In genomic region chr1:114729782-114730181, GRCh38 we compare ENCODE assay signal across 20 cellular contexts. TPM values are rescaled to one million over a fixed set of nuclear protein-coding genes. Genes with fewer than 3 reads are reported as not detected.
DNase-seq lines count a peak whose midpoint lies in the region; ATAC-seq and TF ChIP-seq lines count a peak whose summit lies in the region.
"Had no signal": no experiment of that assay in that cellular context is flagged by ENCODE, and none has a peak within 500 bp of the region (broad histone marks: within the 10 kb centered on the region; RNA-seq: fewer than 3 reads in every experiment).

No MANE protein-coding gene starts in this region.

- peaks cover 100% of the 10 kb centered on the region for H3K36me3 Mint-ChIP-seq in activated T-helper 17 cell treated with anti-CD3 and anti-CD28 coated beads, Interleukin-2, amount 50 U/mL, for 72 hours (ENCODE audit: low read depth)
- peaks cover 94% of the 10 kb centered on the region for H3K36me3 Mint-ChIP-seq in WTC11
- H3K36me3 Mint-ChIP-seq in glutamatergic neuron (ENCODE audit: unreplicated experiment): no peaks in the 10 kb centered on the region

- no peak overlapping the region for H3K4me3 Mint-ChIP-seq in activated T-helper 17 cell treated with anti-CD3 and anti-CD28 coated beads, Interleukin-2, amount 50 U/mL, for 72 hours
- H3K4me3 Mint-ChIP-seq in WTC11 (no peak overlapping the region), glutamatergic neuron (ENCODE audit: unreplicated experiment) (no peak overlapping the region)
- H3K4me3 Mint-ChIP-seq: CD14-positive monocyte, IgD-negative memory B cell had no signal

- intact Hi-C loops in A673 (cut with micrococcal nuclease; ENCODE audit: unreplicated experiment): no loop called here

- H3K4me1 Mint-ChIP-seq in activated T-helper 17 cell treated with anti-CD3 and anti-CD28 coated beads, Interleukin-2, amount 50 U/mL, for 72 hours: peaks cover 7% of the 10 kb centered on the region
- H3K4me1 Mint-ChIP-seq in WTC11: no peaks in the 10 kb centered on the region
- no peaks in the 10 kb centered on the region for H3K4me1 Mint-ChIP-seq in glutamatergic neuron (ENCODE audit: low read depth, unreplicated experiment)
- H3K4me1 Mint-ChIP-seq: CD14-positive monocyte had no signal

- TF ChIP-seq CTCF in A673 (conservative IDR thresholded peaks at IDR 0.05; ENCODE audit: low read depth, low read length) (no peak), WTC11 (IDR thresholded peaks at IDR 0.05) (no peak), glutamatergic neuron (IDR thresholded peaks at IDR 0.05; ENCODE audit: partially characterized antibody, unreplicated experiment) (no peak)

- CTCF ChIA-PET in A673 (lab: Charles Lee): no interaction called here
- CTCF ChIA-PET in WTC11 (lab: Charles Lee): no interaction called here

- POLR2A ChIA-PET in A673 (lab: Charles Lee; ENCODE audit: low non-redundant PET): no interaction called here
- POLR2A ChIA-PET in WTC11 (lab: Charles Lee): no interaction called here

- no peaks in the 10 kb centered on the region for H3K27me3 ChIP-seq in A673 (replicated peaks; ENCODE audit: insufficient read depth, low read depth, low read length, poor library complexity)
- H3K27me3 ChIP-seq: SJCRH30 had no signal

- no peaks in the 10 kb centered on the region for H3K9me3 ChIP-seq in A673 (ENCODE audit: low read depth, low read length, poor library complexity, severe bottlenecking)
- H3K9me3 ChIP-seq: SJCRH30 had no signal

- no peak for ATAC-seq in activated T-helper 17 cell treated with anti-CD3 and anti-CD28 coated beads, Interleukin-2, amount 50 U/mL, for 72 hours (replicated peaks)
- ATAC-seq in WTC11 (no peak), HG02884 (IDR thresholded peaks at IDR 0.05; ENCODE audit: unreplicated experiment) (no peak)

- DNase-seq in A673 (ENCODE audit: low spot score): no peak
- peak; percentile 6 for DNase-seq in Ammon's horn (ENCODE audit: low spot score)
- peak; percentile 23 for DNase-seq in medulla oblongata (ENCODE audit: extremely low spot score)
- no peak for DNase-seq in WTC11 (ENCODE audit: low spot score)
- no peak for DNase-seq in glutamatergic neuron
- DNase-seq: AML-193, GDM1, Karpas-422, NCI-H1048, NCI-H146, NCI-H2029 treated with DMSO at 0.1 percent for 48 hours, NCI-H2171, NCI-H526, SJCRH30 had no signal

- H3K27ac Mint-ChIP-seq in activated T-helper 17 cell treated with anti-CD3 and anti-CD28 coated beads, Interleukin-2, amount 50 U/mL, for 72 hours: peak overlapping the region; percentile 46
- H3K27ac Mint-ChIP-seq in WTC11 (no peak overlapping the region), glutamatergic neuron (ENCODE audit: unreplicated experiment) (no peak overlapping the region)

- TSS peak; percentile 3 for BruUV-seq in A673 (replicated peaks; lab: Mats Ljungman, UMichigan)

- peaks cover 98% of the 10 kb centered on the region for H3K36me3 ChIP-seq in A673 (ENCODE audit: insufficient read depth, low read length, poor library complexity, severe bottlenecking)

- no peak overlapping the region for H3K4me3 ChIP-seq in A673 (ENCODE audit: low read depth, low read length, poor library complexity, severe bottlenecking)
- H3K4me3 ChIP-seq: SJCRH30 had no signal

- no peak overlapping the region for H3K27ac ChIP-seq in A673 (ENCODE audit: low read depth, low read length, poor library complexity, severe bottlenecking)
- H3K27ac ChIP-seq: SJCRH30 had no signal

- no peaks in the 10 kb centered on the region for H3K9me3 Mint-ChIP-seq in activated T-helper 17 cell treated with anti-CD3 and anti-CD28 coated beads, Interleukin-2, amount 50 U/mL, for 72 hours
- no peaks in the 10 kb centered on the region for H3K9me3 Mint-ChIP-seq in WTC11
- H3K9me3 Mint-ChIP-seq in glutamatergic neuron (ENCODE audit: unreplicated experiment): no peaks in the 10 kb centered on the region
- H3K9me3 Mint-ChIP-seq: CD14-positive monocyte, IgD-negative memory B cell had no signal

- no peaks in the 10 kb centered on the region for H3K4me1 ChIP-seq in A673 (ENCODE audit: insufficient read depth, low read length, poor library complexity, severe bottlenecking)
- H3K4me1 ChIP-seq: SJCRH30 had no signal

- no peaks in the 10 kb centered on the region for H3K27me3 Mint-ChIP-seq in activated T-helper 17 cell treated with anti-CD3 and anti-CD28 coated beads, Interleukin-2, amount 50 U/mL, for 72 hours
- H3K27me3 Mint-ChIP-seq in WTC11 (ENCODE audit: low read depth) (no peaks in the 10 kb centered on the region), glutamatergic neuron (ENCODE audit: unreplicated experiment) (no peaks in the 10 kb centered on the region)
- H3K27me3 Mint-ChIP-seq: IgD-negative memory B cell had no signal

TF ChIP-seq in WTC11, 78 proteins besides CTCF, POLR2A, EP300 and RAD21:
- no peak for TF ChIP-seq ZNF423 (CRISPR knock-in tag; IDR thresholded peaks at IDR 0.05)
- no peak for TF ChIP-seq ZNF263 (CRISPR knock-in tag; IDR thresholded peaks at IDR 0.05; ENCODE audit: low read depth)
- no peak for TF ChIP-seq ZNF219 (CRISPR knock-in tag; IDR thresholded peaks at IDR 0.05; ENCODE audit: borderline replicate concordance)
- TF ChIP-seq NR2C2 (CRISPR knock-in tag; IDR thresholded peaks at IDR 0.05): no peak
- TF ChIP-seq, protein P1, sequence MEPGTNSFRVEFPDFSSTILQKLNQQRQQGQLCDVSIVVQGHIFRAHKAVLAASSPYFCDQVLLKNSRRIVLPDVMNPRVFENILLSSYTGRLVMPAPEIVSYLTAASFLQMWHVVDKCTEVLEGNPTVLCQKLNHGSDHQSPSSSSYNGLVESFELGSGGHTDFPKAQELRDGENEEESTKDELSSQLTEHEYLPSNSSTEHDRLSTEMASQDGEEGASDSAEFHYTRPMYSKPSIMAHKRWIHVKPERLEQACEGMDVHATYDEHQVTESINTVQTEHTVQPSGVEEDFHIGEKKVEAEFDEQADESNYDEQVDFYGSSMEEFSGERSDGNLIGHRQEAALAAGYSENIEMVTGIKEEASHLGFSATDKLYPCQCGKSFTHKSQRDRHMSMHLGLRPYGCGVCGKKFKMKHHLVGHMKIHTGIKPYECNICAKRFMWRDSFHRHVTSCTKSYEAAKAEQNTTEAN (CRISPR knock-in tag; IDR thresholded peaks at IDR 0.05): no peak
- TF ChIP-seq JUN (CRISPR knock-in tag; IDR thresholded peaks at IDR 0.05): no peak
- TF ChIP-seq TCF7 (CRISPR knock-in tag; IDR thresholded peaks at IDR 0.05; ENCODE audit: low read depth): no peak
- TF ChIP-seq ZNF138 (CRISPR knock-in tag; conservative IDR thresholded peaks at IDR 0.05): no peak
- no peak for TF ChIP-seq CBFB (CRISPR knock-in tag; IDR thresholded peaks at IDR 0.05; ENCODE audit: low read depth)

RNA-seq across cellular contexts. Expression of gene NRAS, which starts 13.2 kb away (rescaled TPM):
- total RNA-seq in A673 (2021): 72.2 and 79.1 TPM in 2 replicates
- total RNA-seq in activated T-helper 17 cell treated with anti-CD3 and anti-CD28 coated beads, Interleukin-2, amount 50 U/mL, for 72 hours: 10 to 100 TPM; 45.5 to 54.8 TPM
- 53.5 to 63.4 TPM (median 59.0 TPM) in 3 replicates for total RNA-seq in WTC11 (2021)
- 77.1 TPM for total RNA-seq in glutamatergic neuron (ENCODE audit: unreplicated experiment)

RNA-seq across cellular contexts. Expression of gene CSDE1, which starts 28.0 kb away (rescaled TPM):
- 742 and 812 TPM in 2 replicates for total RNA-seq in A673 (2021)
- total RNA-seq in activated T-helper 17 cell treated with anti-CD3 and anti-CD28 coated beads, Interleukin-2, amount 50 U/mL, for 72 hours: 100 to 1,000 TPM; 465 to 604 TPM
- total RNA-seq in WTC11 (2021): 587 to 595 TPM (median 591 TPM) in 3 replicates
- 763 TPM for total RNA-seq in glutamatergic neuron (ENCODE audit: unreplicated experiment)

RNA-seq across cellular contexts. Expression of gene AMPD1, which starts 34.4 kb away (rescaled TPM):
- total RNA-seq in A673 (2021) (0.19 and 0.37 TPM in 2 replicates), WTC11 (2021) (not detected in 3 replicates), glutamatergic neuron (ENCODE audit: unreplicated experiment) (not detected)
- total RNA-seq in activated T-helper 17 cell treated with anti-CD3 and anti-CD28 coated beads, Interleukin-2, amount 50 U/mL, for 72 hours: not detected
- total RNA-seq: H1, MCF 10A, SJCRH30 had no signal

RNA-seq across cellular contexts. Expression of gene SIKE1, which starts 50.7 kb away (rescaled TPM):
- 62.4 and 68.3 TPM in 2 replicates for total RNA-seq in A673 (2021)
- 10 to 100 TPM; 55.9 to 86.3 TPM for total RNA-seq in activated T-helper 17 cell treated with anti-CD3 and anti-CD28 coated beads, Interleukin-2, amount 50 U/mL, for 72 hours
- 65.2 to 75.2 TPM (median 68.7 TPM) in 3 replicates for total RNA-seq in WTC11 (2021)
- total RNA-seq in glutamatergic neuron (ENCODE audit: unreplicated experiment): 60.7 TPM

RNA-seq across cellular contexts. Expression of gene DENND2C, which starts 59.9 kb away (rescaled TPM):
- total RNA-seq in A673 (2021) (1.9 and 2.5 TPM in 2 replicates), WTC11 (2021) (2.6 to 2.9 TPM (median 2.8 TPM) in 3 replicates), glutamatergic neuron (ENCODE audit: unreplicated experiment) (0.54 TPM)
- total RNA-seq in activated T-helper 17 cell treated with anti-CD3 and anti-CD28 coated beads, Interleukin-2, amount 50 U/mL, for 72 hours: 1 to 10 TPM; 1.0 to 1.4 TPM

Comparison
In these comparisons a context has a peak if more than half of its experiments do, and no peak if none do; other contexts are left out.
1. DNase-seq: peak in Ammon's horn (single experiment) and medulla oblongata (single experiment); none in A673 (single experiment), WTC11 (single experiment) and glutamatergic neuron (single experiment).